8 cellular contexts compared by ENCODE assay signal in the genomic region with DNA sequence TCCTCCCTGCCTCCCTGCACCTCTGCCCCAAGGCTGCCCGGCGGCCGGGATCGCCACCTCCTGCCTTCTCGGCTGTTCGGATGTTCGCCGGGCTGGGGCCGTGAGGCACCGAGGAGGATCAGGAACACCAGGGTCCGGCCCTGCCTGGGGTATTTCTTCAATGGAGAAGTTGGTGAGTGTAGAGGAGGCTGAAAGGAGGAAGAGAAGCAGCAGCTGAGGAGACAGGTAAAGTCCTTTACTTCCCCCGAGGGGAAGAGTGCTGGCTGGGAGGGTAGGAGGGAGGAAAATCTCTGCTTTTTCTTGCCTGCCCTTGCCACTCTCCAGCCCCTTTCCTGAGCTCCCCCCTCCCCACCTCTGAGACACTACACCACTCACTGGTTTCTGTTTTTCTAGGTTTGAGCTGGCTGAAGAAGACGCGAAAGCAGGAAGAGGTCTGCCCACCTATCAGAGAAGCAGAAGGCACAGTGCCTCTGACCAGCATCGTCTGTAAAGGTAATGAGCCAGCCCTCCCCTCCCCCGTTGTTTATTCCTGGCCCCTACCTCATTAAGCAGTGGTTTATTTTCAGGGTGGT. TPM values are rescaled to one million over a fixed set of nuclear protein-coding genes. Genes with fewer than 3 reads are reported as not detected.
DNase-seq lines count a peak whose midpoint lies in the region; ATAC-seq and TF ChIP-seq lines count a peak whose summit lies in the region.

No MANE protein-coding gene starts in this region.

- no peaks in the 10 kb centered on the region for H3K27me3 ChIP-seq in BLaER1 treated with 17β-estradiol and CSF1 and Interleukin-3, amounts not matched to agents 10 nM and 100 nM
- H3K27me3 ChIP-seq in brain microvascular endothelial cell (replicated peaks) (no peaks in the 10 kb centered on the region), liver (ENCODE audit: control insufficient read depth in 4 of 4, insufficient read depth in 4 of 4, low read length in 3 of 4) (no peaks in the 10 kb centered on the region)

- peak overlapping the region; percentile 78 to 91 (median 86) for H3K9ac ChIP-seq in BLaER1 treated with 17β-estradiol and CSF1 and Interleukin-3, amounts not matched to agents 10 nM and 100 nM
- H3K9ac ChIP-seq in liver (ENCODE audit: low read depth in 1 of 2, low read length in 2 of 2), result peak overlapping the region; percentile 24 to 88

- TF ChIP-seq RAD21 in liver (IDR thresholded peaks at IDR 0.05), result no peak

- peak overlapping the region; percentile 58 to 88 (median 81) for H3K27ac ChIP-seq in BLaER1 treated with 17β-estradiol and CSF1 and Interleukin-3, amounts not matched to agents 10 nM and 100 nM
- H3K27ac ChIP-seq in brain microvascular endothelial cell (peak overlapping the region; percentile 10), liver (ENCODE audit: low read depth in 1 of 2, low read length in 2 of 2) (peak overlapping the region; percentile 21 to 90), substantia nigra (ENCODE audit: low read depth, low read length, poor library complexity, severe bottlenecking) (peak overlapping the region; percentile 87)

- TF ChIP-seq CTCF in brain microvascular endothelial cell (IDR thresholded peaks at IDR 0.05; ENCODE audit: low read depth, low read length, missing control alignments) (no peak), liver (IDR thresholded peaks at IDR 0.05; ENCODE audit: low read depth, low read length, missing input control) (no peak)

- H3K36me3 ChIP-seq in BLaER1 treated with 17β-estradiol and CSF1 and Interleukin-3, amounts not matched to agents 10 nM and 100 nM, result peaks cover 13 to 40% (median 33%) of the 10 kb centered on the region in 11 experiments; a peak in 19 of 22 replicates
- H3K36me3 ChIP-seq in brain microvascular endothelial cell (replicated peaks) (no peaks in the 10 kb centered on the region), liver (ENCODE audit: control insufficient read depth in 4 of 4, insufficient read depth in 3 of 4, low read depth in 1 of 4, low read length in 3 of 4) (peaks cover 0 to 10% (median 3%) of the 10 kb centered on the region in 4 donors)

- peaks cover 0 to 22% (median 4%) of the 10 kb centered on the region in 11 experiments; a peak in 8 of 22 replicates for H4K20me1 ChIP-seq in BLaER1 treated with 17β-estradiol and CSF1 and Interleukin-3, amounts not matched to agents 10 nM and 100 nM

- peak; percentile 59 for DNase-seq in RPMI8226
- DNase-seq in brain microvascular endothelial cell, result peak; percentile 22
- no peak for DNase-seq in substantia nigra (lab: John Stamatoyannopoulos, UW)
- no peak for DNase-seq in NCI-H446 (lab: John Stamatoyannopoulos, UW)

- H3K9me3 ChIP-seq in BLaER1 treated with 17β-estradiol and CSF1 and Interleukin-3, amounts not matched to agents 10 nM and 100 nM (replicated peaks in 1 of 11), result no peaks in the 10 kb centered on the region
- no peaks in the 10 kb centered on the region for H3K9me3 ChIP-seq in liver (ENCODE audit: control insufficient read depth in 4 of 4, low read length in 3 of 4)

- peak overlapping the region; percentile 74 to 95 (median 86) for H3K4me3 ChIP-seq in BLaER1 treated with 17β-estradiol and CSF1 and Interleukin-3, amounts not matched to agents 10 nM and 100 nM
- H3K4me3 ChIP-seq in brain microvascular endothelial cell (ENCODE audit: low read depth, low read length) (peak overlapping the region; percentile 88), liver (ENCODE audit: low read depth in 1 of 3, low read length in 3 of 3) (peak overlapping the region; percentile 76 to 88 (median 82))

- peaks cover 22 to 47% (median 29%) of the 10 kb centered on the region in 10 experiments for H3K4me1 ChIP-seq in BLaER1 treated with 17β-estradiol and CSF1 and Interleukin-3, amounts not matched to agents 10 nM and 100 nM
- peaks cover 2 to 29% (median 25%) of the 10 kb centered on the region in 4 donors for H3K4me1 ChIP-seq in liver (ENCODE audit: control insufficient read depth in 4 of 4, insufficient read depth in 4 of 4, low read length in 3 of 4)

- ATAC-seq in GM18907 (IDR thresholded peaks at IDR 0.05; ENCODE audit: unreplicated experiment), result peak; percentile 42
- peak; percentile 33 for ATAC-seq in HG03097 (IDR thresholded peaks at IDR 0.05; ENCODE audit: low FRiP score, unreplicated experiment)

- H3K4me2 ChIP-seq in BLaER1 treated with 17β-estradiol and CSF1 and Interleukin-3, amounts not matched to agents 10 nM and 100 nM, result peak overlapping the region; percentile 69 to 90 (median 79)

- under 1% methylated on average over 16 of the region's 16 CpGs for WGBS in liver

- in situ Hi-C loops in brain microvascular endothelial cell (cut with HindIII; ENCODE audit: low pct_ligation_motif_present, low sequenced_read_pairs), result no loop called here

TF ChIP-seq in liver, 16 proteins besides CTCF, POLR2A, EP300 and RAD21:
- TF ChIP-seq EGR1 (IDR thresholded peaks at IDR 0.05; ENCODE audit: low read depth in 2 of 2), result no peak
- TF ChIP-seq, protein P1, sequence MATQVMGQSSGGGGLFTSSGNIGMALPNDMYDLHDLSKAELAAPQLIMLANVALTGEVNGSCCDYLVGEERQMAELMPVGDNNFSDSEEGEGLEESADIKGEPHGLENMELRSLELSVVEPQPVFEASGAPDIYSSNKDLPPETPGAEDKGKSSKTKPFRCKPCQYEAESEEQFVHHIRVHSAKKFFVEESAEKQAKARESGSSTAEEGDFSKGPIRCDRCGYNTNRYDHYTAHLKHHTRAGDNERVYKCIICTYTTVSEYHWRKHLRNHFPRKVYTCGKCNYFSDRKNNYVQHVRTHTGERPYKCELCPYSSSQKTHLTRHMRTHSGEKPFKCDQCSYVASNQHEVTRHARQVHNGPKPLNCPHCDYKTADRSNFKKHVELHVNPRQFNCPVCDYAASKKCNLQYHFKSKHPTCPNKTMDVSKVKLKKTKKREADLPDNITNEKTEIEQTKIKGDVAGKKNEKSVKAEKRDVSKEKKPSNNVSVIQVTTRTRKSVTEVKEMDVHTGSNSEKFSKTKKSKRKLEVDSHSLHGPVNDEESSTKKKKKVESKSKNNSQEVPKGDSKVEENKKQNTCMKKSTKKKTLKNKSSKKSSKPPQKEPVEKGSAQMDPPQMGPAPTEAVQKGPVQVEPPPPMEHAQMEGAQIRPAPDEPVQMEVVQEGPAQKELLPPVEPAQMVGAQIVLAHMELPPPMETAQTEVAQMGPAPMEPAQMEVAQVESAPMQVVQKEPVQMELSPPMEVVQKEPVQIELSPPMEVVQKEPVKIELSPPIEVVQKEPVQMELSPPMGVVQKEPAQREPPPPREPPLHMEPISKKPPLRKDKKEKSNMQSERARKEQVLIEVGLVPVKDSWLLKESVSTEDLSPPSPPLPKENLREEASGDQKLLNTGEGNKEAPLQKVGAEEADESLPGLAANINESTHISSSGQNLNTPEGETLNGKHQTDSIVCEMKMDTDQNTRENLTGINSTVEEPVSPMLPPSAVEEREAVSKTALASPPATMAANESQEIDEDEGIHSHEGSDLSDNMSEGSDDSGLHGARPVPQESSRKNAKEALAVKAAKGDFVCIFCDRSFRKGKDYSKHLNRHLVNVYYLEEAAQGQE (IDR thresholded peaks at IDR 0.05), result no peak
- TF ChIP-seq TAF1 (conservative IDR thresholded peaks at IDR 0.05), result no peak
- peak; percentile 10 for TF ChIP-seq HNF4G (IDR thresholded peaks at IDR 0.05)
- TF ChIP-seq FOXA1 (IDR thresholded peaks at IDR 0.05), result no peak
- TF ChIP-seq, protein P2, sequence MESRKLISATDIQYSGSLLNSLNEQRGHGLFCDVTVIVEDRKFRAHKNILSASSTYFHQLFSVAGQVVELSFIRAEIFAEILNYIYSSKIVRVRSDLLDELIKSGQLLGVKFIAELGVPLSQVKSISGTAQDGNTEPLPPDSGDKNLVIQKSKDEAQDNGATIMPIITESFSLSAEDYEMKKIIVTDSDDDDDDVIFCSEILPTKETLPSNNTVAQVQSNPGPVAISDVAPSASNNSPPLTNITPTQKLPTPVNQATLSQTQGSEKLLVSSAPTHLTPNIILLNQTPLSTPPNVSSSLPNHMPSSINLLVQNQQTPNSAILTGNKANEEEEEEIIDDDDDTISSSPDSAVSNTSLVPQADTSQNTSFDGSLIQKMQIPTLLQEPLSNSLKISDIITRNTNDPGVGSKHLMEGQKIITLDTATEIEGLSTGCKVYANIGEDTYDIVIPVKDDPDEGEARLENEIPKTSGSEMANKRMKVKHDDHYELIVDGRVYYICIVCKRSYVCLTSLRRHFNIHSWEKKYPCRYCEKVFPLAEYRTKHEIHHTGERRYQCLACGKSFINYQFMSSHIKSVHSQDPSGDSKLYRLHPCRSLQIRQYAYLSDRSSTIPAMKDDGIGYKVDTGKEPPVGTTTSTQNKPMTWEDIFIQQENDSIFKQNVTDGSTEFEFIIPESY (IDR thresholded peaks at IDR 0.05), result no peak
- no peak for TF ChIP-seq SP1 (IDR thresholded peaks at IDR 0.05)
- TF ChIP-seq JUND (IDR thresholded peaks at IDR 0.05), result no peak
- TF ChIP-seq HNF4A (conservative IDR thresholded peaks at IDR 0.05), result peak in 1 of 2 donors; percentile 47
- TF ChIP-seq RXRA (IDR thresholded peaks at IDR 0.05), result no peak
- TF ChIP-seq FOXA2 (IDR thresholded peaks at IDR 0.05), result no peak
- no peak for TF ChIP-seq GABPA (IDR thresholded peaks at IDR 0.05 in 1 of 2, conservative IDR thresholded peaks at IDR 0.05 in 1 of 2)

RNA-seq across cellular contexts. Expression of a gene that starts 0.5 kb away (rescaled TPM):
- 10 to 100 TPM in 1 of 2 donors, 1 to 10 TPM in 1; 9.1 to 12.6 TPM for total RNA-seq in liver
- 1 to 10 TPM; 3.7 to 3.8 TPM for polyA plus RNA-seq in liver

RNA-seq across cellular contexts. Expression of a gene that starts 0.9 kb away (rescaled TPM):
- total RNA-seq in liver, result 1 to 10 TPM; 7.4 to 9.1 TPM
- 1 to 10 TPM; 2.9 to 5.2 TPM for polyA plus RNA-seq in liver

Comparison
In these comparisons a context has a peak if more than half of its experiments do, and no peak if none do; other contexts are left out.
1. H3K27ac ChIP-seq: peak in every context shown above with its lines; median percentile 87 in substantia nigra; 81 in BLaER1 treated with 17β-estradiol and CSF1 and Interleukin-3, amounts not matched to agents 10 nM and 100 nM; 56 in liver; 10 in brain microvascular endothelial cell.
2. DNase-seq: peak in RPMI8226 (single experiment) and brain microvascular endothelial cell (single experiment); none in substantia nigra (0 of 49) and NCI-H446 (0 of 2).
3. Peak in every context shown above with its lines, with median percentiles within 50 percentile points of each other: H3K4me3 ChIP-seq.